20 cellular contexts compared by ENCODE assay signal in the genomic region with DNA sequence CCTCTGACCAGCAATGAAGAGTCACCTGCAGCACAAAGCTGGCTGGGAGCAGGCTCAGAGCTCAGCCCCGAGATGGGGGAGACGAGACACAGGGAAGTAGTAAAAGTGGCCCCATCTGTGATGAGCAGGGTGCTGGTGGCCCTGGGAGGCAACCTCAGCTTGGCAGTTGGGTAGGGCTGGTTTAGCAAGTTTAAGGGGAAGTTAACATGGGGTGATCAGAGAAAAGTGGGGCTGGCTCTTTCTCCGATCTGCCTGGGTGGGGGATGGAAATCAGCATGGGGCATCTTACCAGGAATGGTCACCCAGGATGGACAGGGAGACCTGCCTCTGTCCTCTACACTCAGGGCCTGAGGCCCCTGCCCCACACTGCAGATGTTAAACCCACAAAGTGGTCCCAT. TPM values are rescaled to one million over a fixed set of nuclear protein-coding genes. Genes with fewer than 3 reads are reported as not detected.
DNase-seq lines count a peak whose midpoint lies in the region; ATAC-seq and TF ChIP-seq lines count a peak whose summit lies in the region.
"Had no signal": no experiment of that assay in that cellular context is flagged by ENCODE, and none has a peak within 500 bp of the region (broad histone marks: within the 10 kb centered on the region; RNA-seq: fewer than 3 reads in every experiment).

No MANE protein-coding gene starts in this region.

- no peak for TF ChIP-seq POLR2A in NB4 (IDR thresholded peaks at IDR 0.05; ENCODE audit: extremely low read depth, insufficient read length)

- no peaks in the 10 kb centered on the region for H3K27me3 ChIP-seq in heart right ventricle
- H3K27me3 ChIP-seq in aorta (ENCODE audit: control insufficient read depth in 1 of 2, insufficient read depth in 2 of 2, low read length in 1 of 2), result no peaks in the 10 kb centered on the region
- H3K27me3 ChIP-seq: BLaER1 treated with 17β-estradiol and CSF1 and Interleukin-3, amounts not matched to agents 10 nM and 100 nM had no signal

- H3K9me3 ChIP-seq in heart right ventricle (no peaks in the 10 kb centered on the region), aorta (ENCODE audit: control insufficient read depth, low read length) (no peaks in the 10 kb centered on the region)
- H3K9me3 ChIP-seq: BLaER1 treated with 17β-estradiol and CSF1 and Interleukin-3, amounts not matched to agents 10 nM and 100 nM had no signal

- H3K27ac ChIP-seq in heart right ventricle (no peak overlapping the region), aorta (ENCODE audit: low read depth in 1 of 2, low read length in 2 of 2) (no peak overlapping the region)
- H3K27ac ChIP-seq: BLaER1 treated with 17β-estradiol and CSF1 and Interleukin-3, amounts not matched to agents 10 nM and 100 nM; SK-N-MC had no signal

- TF ChIP-seq CTCF in heart right ventricle (IDR thresholded peaks at IDR 0.05), result no peak
- TF ChIP-seq CTCF in NB4 (IDR thresholded peaks at IDR 0.05; ENCODE audit: low read depth, low read length), result no peak

- H3K4me3 ChIP-seq in heart right ventricle (no peak overlapping the region), NB4 (ENCODE audit: low read depth, low read length) (no peak overlapping the region), aorta (ENCODE audit: low read length in 2 of 2) (no peak overlapping the region)
- H3K4me3 ChIP-seq: BLaER1 treated with 17β-estradiol and CSF1 and Interleukin-3, amounts not matched to agents 10 nM and 100 nM; K562; SK-N-MC had no signal

- intact Hi-C loops in cardiac septum (cut with DNase I) (no loop called here), heart right ventricle (cut with DNase I) (loop anchor here in 7 of 10 donors (10.0 kb wide), 4 partner anchors 141 to 331 kb away; a partner anchor contains a TSS), aorta (cut with DNase I) (loop anchor here in 1 of 2 donors (10.0 kb wide), 1 partner anchor 141 kb away; no protein-coding TSS in a partner anchor)

- H3K4me1 ChIP-seq in heart right ventricle (peaks cover 4 to 20% (median 10%) of the 10 kb centered on the region in 9 donors), aorta (ENCODE audit: control insufficient read depth in 1 of 2, insufficient read depth in 2 of 2, low read length in 2 of 2) (no peaks in the 10 kb centered on the region)

- DNase-seq in cardiac septum (ENCODE audit: low spot score) (peak; percentile 53), heart right ventricle (no peak), NB4 (ENCODE audit: low read depth) (peak; percentile 47), left lobe of liver (ENCODE audit: low spot score) (peak; percentile 39), aorta (peak; percentile 29 to 57), midbrain (lab: John Stamatoyannopoulos, UW) (no peak), GM19240 (ENCODE audit: insufficient read length, low spot score) (no peak)
- DNase-seq: DND-41, NCI-H1048, NCI-H1436, NCI-H1930, NCI-H226, NCI-H524 treated with DMSO at 0.1 percent for 48 hours, SHP77, T-cell had no signal

- no peak for ATAC-seq in heart right ventricle
- ATAC-seq in left lobe of liver, result no peak
- no peak for ATAC-seq in aorta (ENCODE audit: low FRiP score)
- no peak for ATAC-seq in HG03378 (IDR thresholded peaks at IDR 0.05; ENCODE audit: unreplicated experiment)
- ATAC-seq: HCT116, K562, T-cell had no signal

- 84 to 87% methylated on average over 3 of the region's 3 CpGs for WGBS in heart right ventricle, 2 donors
- 83% methylated on average over 3 of the region's 3 CpGs for WGBS in aorta, 2 donors

- peaks cover 0 to 11% (median 0%) of the 10 kb centered on the region in 9 donors for H3K36me3 ChIP-seq in heart right ventricle
- H3K36me3 ChIP-seq in aorta (ENCODE audit: control insufficient read depth in 1 of 2, insufficient read depth in 2 of 2, low read length in 1 of 2), result no peaks in the 10 kb centered on the region
- H3K36me3 ChIP-seq: BLaER1 treated with 17β-estradiol and CSF1 and Interleukin-3, amounts not matched to agents 10 nM and 100 nM had no signal

RNA-seq across cellular contexts. Expression of a gene that starts 29.9 kb away (rescaled TPM):
- total RNA-seq in cardiac septum (14.7 TPM), heart right ventricle (10 to 100 TPM; 14.5 to 19.1 (median 17.1) TPM), left lobe of liver (14.0 TPM), aorta (10 to 100 TPM in 1 of 2 donors, 1 to 10 TPM in 1; 8.8 to 12.6 TPM)
- polyA plus RNA-seq in heart right ventricle (1 to 10 TPM; 3.1 to 4.1 TPM), aorta (1 to 10 TPM in 1 of 2 donors, under 1 TPM in 1; 0.75 to 2.0 TPM)

RNA-seq across cellular contexts. Expression of a gene that starts 54.5 kb away (rescaled TPM):
- total RNA-seq in cardiac septum, result 8.6 TPM
- total RNA-seq in heart right ventricle, result 10 to 100 TPM in 4 of 10 donors, 1 to 10 TPM in 6; 5.7 to 13.1 (median 9.5) TPM
- 1 to 10 TPM; 4.6 to 8.2 TPM for polyA plus RNA-seq in heart right ventricle
- 11.8 TPM for total RNA-seq in left lobe of liver
- 10 to 100 TPM; 11.9 to 16.6 TPM for total RNA-seq in aorta
- polyA plus RNA-seq in aorta, result 1 to 10 TPM; 5.0 to 5.8 TPM

Comparison
In these comparisons a context has a peak if more than half of its experiments do, and no peak if none do; other contexts are left out.
1. DNase-seq: peak in cardiac septum (single experiment), NB4 (single experiment), left lobe of liver (single experiment) and aorta (2 of 2); none in heart right ventricle (0 of 2), midbrain (single experiment) and GM19240 (single experiment).